24 cellular contexts compared by ENCODE assay signal in genomic region chr16:16145286-16145685, GRCh38.
A peak's percentile ranks its signal among the peaks of the same experiment; 100 is the strongest.
DNase-seq lines count a peak whose midpoint lies in the region; ATAC-seq and TF ChIP-seq lines count a peak whose summit lies in the region.
"Had no signal": no experiment of that assay in that cellular context is flagged by ENCODE, and none has a peak within 500 bp of the region (broad histone marks: within the 10 kb centered on the region; RNA-seq: fewer than 3 reads in every experiment).

No MANE protein-coding gene starts in this region.

- no peaks in the 10 kb centered on the region for H3K4me1 Mint-ChIP-seq in activated T-cell treated with anti-CD3 and anti-CD28 coated beads, Interleukin-2, amount 50 U/mL, for 24 hours (ENCODE audit: low read depth)
- H3K4me1 Mint-ChIP-seq in H9 (peaks cover 13 to 21% of the 10 kb centered on the region in 2 experiments), neural crest cell (no peaks in the 10 kb centered on the region)
- no peaks in the 10 kb centered on the region for H3K4me1 Mint-ChIP-seq in central memory CD8-positive, alpha-beta T cell
- H3K4me1 Mint-ChIP-seq in activated CD4-positive, alpha-beta memory T cell treated with anti-CD3 and anti-CD28 coated beads, Interleukin-2, amount 10 ng/mL, durations not matched to agents 7 days and 5 days, result peaks cover 1% of the 10 kb centered on the region

- ATAC-seq in central memory CD8-positive, alpha-beta T cell (replicated peaks; ENCODE audit: extremely low read depth, poor library complexity, severe bottlenecking), result no peak
- ATAC-seq in esophagus mucosa, result no peak

- H3K23me2 ChIP-seq in H9 (ENCODE audit: insufficient read length, low read depth, low read length, poor library complexity, severe bottlenecking), result no peaks in the 10 kb centered on the region

- no peak overlapping the region for H3K23ac ChIP-seq in H9 (ENCODE audit: insufficient read length, low read depth, low read length)

- no peak overlapping the region for H3K4me2 ChIP-seq in H9 (ENCODE audit: insufficient read depth, insufficient read length, low read length)
- H3K4me2 ChIP-seq: SK-N-SH had no signal

- DNase-seq in activated T-cell treated with anti-CD3 and anti-CD28 coated beads, Interleukin-2, amount 50 U/mL, for 24 hours, result no peak
- no peak for DNase-seq in activated T-cell treated with anti-CD3 and anti-CD28 coated beads, Interleukin-2, amount 50 U/mL, for 1 hour
- DNase-seq in H9 (no peak), neural crest cell (ENCODE audit: low read depth, low spot score) (no peak), SIG-M5 (lab: John Stamatoyannopoulos, UW) (no peak)
- DNase-seq in central memory CD8-positive, alpha-beta T cell (ENCODE audit: low spot score in 2 of 2), result no peak
- no peak for DNase-seq in activated CD4-positive, alpha-beta memory T cell treated with anti-CD3 and anti-CD28 coated beads, Interleukin-2, amount 10 ng/mL, durations not matched to agents 7 days and 5 days
- DNase-seq: 8988T; BE2C; Caco-2; CD4-positive, alpha-beta T cell; GDM1; Kasumi-1; NCI-H1092 treated with DMSO at 0.1 percent for 48 hours; NCI-H146; NCI-H2081; NCI-H2171 treated with DMSO at 0.1 percent for 48 hours; NCI-H446; NCI-H69; NK-92 treated with Interleukin-12 subunit alpha and Interleukin-12 subunit beta, amount 100 ng/mL, for 24 hours; SHP77; SK-N-SH had no signal

- no peak overlapping the region for H3K18ac ChIP-seq in H9 (ENCODE audit: insufficient read length, low read depth, low read length)

- no peak overlapping the region for H2AK5ac ChIP-seq in H9 (ENCODE audit: insufficient read length, low read length)

- no peaks in the 10 kb centered on the region for H3K9me3 ChIP-seq in H9 (ENCODE audit: control insufficient read depth, low read depth, low read length)
- H3K9me3 ChIP-seq: BE2C, Caco-2, SK-N-SH had no signal

- no peak overlapping the region for H4K8ac ChIP-seq in H9 (replicated peaks; ENCODE audit: insufficient read length, low read depth, low read length)

- CTCF ChIA-PET in activated CD4-positive, alpha-beta memory T cell treated with anti-CD3 and anti-CD28 coated beads, Interleukin-2, amount 10 ng/mL, durations not matched to agents 7 days and 5 days (lab: Charles Lee), result no interaction called here

- TF ChIP-seq CTCF in H9 (conservative IDR thresholded peaks at IDR 0.05), result peak; percentile 23; the same call in 2 of the 3 replicates
- no peak for TF ChIP-seq CTCF in neural crest cell (conservative IDR thresholded peaks at IDR 0.05)

- no peaks in the 10 kb centered on the region for H3K27me3 Mint-ChIP-seq in activated T-cell treated with anti-CD3 and anti-CD28 coated beads, Interleukin-2, amount 50 U/mL, for 24 hours
- H3K27me3 Mint-ChIP-seq in H9 (ENCODE audit: low read depth) (peaks cover 1% of the 10 kb centered on the region; the same call in 1 of the 2 replicates), neural crest cell (ENCODE audit: low read depth) (no peaks in the 10 kb centered on the region)
- H3K27me3 Mint-ChIP-seq in central memory CD8-positive, alpha-beta T cell, result no peaks in the 10 kb centered on the region
- H3K27me3 Mint-ChIP-seq in activated CD4-positive, alpha-beta memory T cell treated with anti-CD3 and anti-CD28 coated beads, Interleukin-2, amount 10 ng/mL, durations not matched to agents 7 days and 5 days, result no peaks in the 10 kb centered on the region
- H3K27me3 Mint-ChIP-seq: CD4-positive, alpha-beta T cell; IgD-negative memory B cell had no signal

- peaks cover 68% of the 10 kb centered on the region for H3K36me3 Mint-ChIP-seq in activated T-cell treated with anti-CD3 and anti-CD28 coated beads, Interleukin-2, amount 50 U/mL, for 24 hours (ENCODE audit: low read depth)
- peaks cover 17 to 44% (median 36%) of the 10 kb centered on the region in 3 experiments; a peak in 6 of 7 replicates for H3K36me3 Mint-ChIP-seq in H9 (ENCODE audit: insufficient read depth in 1 of 3, low read depth in 3 of 3)
- H3K36me3 Mint-ChIP-seq in central memory CD8-positive, alpha-beta T cell (ENCODE audit: insufficient read depth), result peaks cover 19% of the 10 kb centered on the region
- peaks cover 3% of the 10 kb centered on the region for H3K36me3 Mint-ChIP-seq in neural crest cell (ENCODE audit: low read depth)
- peaks cover 31% of the 10 kb centered on the region for H3K36me3 Mint-ChIP-seq in activated CD4-positive, alpha-beta memory T cell treated with anti-CD3 and anti-CD28 coated beads, Interleukin-2, amount 10 ng/mL, durations not matched to agents 7 days and 5 days (ENCODE audit: low read depth)

- H3K79me2 ChIP-seq in H9 (ENCODE audit: insufficient read depth, low read length), result no peaks in the 10 kb centered on the region

- no peak overlapping the region for H2BK5ac ChIP-seq in H9 (ENCODE audit: insufficient read length, low read length)

- no CpG with 5 or more reads among the region's 5 CpGs for WGBS in H9 (ENCODE audit: extremely low coverage, insufficient read length, low lambda C conversion rate)

- H4K5ac ChIP-seq in H9 (ENCODE audit: insufficient read length, low read depth, low read length), result no peak overlapping the region

- no peak overlapping the region for H3K27ac ChIP-seq in H9 (ENCODE audit: insufficient read length, low read depth, low read length)

- H3K27me3 ChIP-seq in H9 (ENCODE audit: insufficient read depth, low read length), result no peaks in the 10 kb centered on the region
- H3K27me3 ChIP-seq: BE2C had no signal

- H3T11ph ChIP-seq in H9 (ENCODE audit: low read length), result no peak overlapping the region

- H3K4me3 Mint-ChIP-seq in activated T-cell treated with anti-CD3 and anti-CD28 coated beads, Interleukin-2, amount 50 U/mL, for 24 hours, result no peak overlapping the region
- H3K4me3 Mint-ChIP-seq in H9 (no peak overlapping the region), neural crest cell (no peak overlapping the region)
- H3K4me3 Mint-ChIP-seq in central memory CD8-positive, alpha-beta T cell, result no peak overlapping the region
- no peak overlapping the region for H3K4me3 Mint-ChIP-seq in activated CD4-positive, alpha-beta memory T cell treated with anti-CD3 and anti-CD28 coated beads, Interleukin-2, amount 10 ng/mL, durations not matched to agents 7 days and 5 days
- H3K4me3 Mint-ChIP-seq: CD4-positive, alpha-beta T cell had no signal

- no peak overlapping the region for H3K9ac ChIP-seq in H9 (ENCODE audit: extremely low read depth, insufficient read length, low read length)
- H3K9ac ChIP-seq: SK-N-SH had no signal

- no peak overlapping the region for H2BK12ac ChIP-seq in H9 (ENCODE audit: insufficient read length, low read depth, low read length)

- H3K14ac ChIP-seq in H9 (ENCODE audit: insufficient read depth, low read length), result no peak overlapping the region

- H3K27ac Mint-ChIP-seq in activated T-cell treated with anti-CD3 and anti-CD28 coated beads, Interleukin-2, amount 50 U/mL, for 24 hours, result peak overlapping the region; percentile 31
- H3K27ac Mint-ChIP-seq in H9, result no peak overlapping the region; a peak in 1 of 7 replicates
- peak overlapping the region; percentile 77 for H3K27ac Mint-ChIP-seq in central memory CD8-positive, alpha-beta T cell (ENCODE audit: low read depth)
- peak overlapping the region; percentile 43 for H3K27ac Mint-ChIP-seq in neural crest cell (ENCODE audit: unreplicated experiment)
- no peak overlapping the region for H3K27ac Mint-ChIP-seq in activated CD4-positive, alpha-beta memory T cell treated with anti-CD3 and anti-CD28 coated beads, Interleukin-2, amount 10 ng/mL, durations not matched to agents 7 days and 5 days
- H3K27ac Mint-ChIP-seq: CD4-positive, alpha-beta T cell had no signal

- no peaks in the 10 kb centered on the region for H3K79me1 ChIP-seq in H9 (ENCODE audit: insufficient read depth, low read depth, low read length, poor library complexity, severe bottlenecking)

- no peak overlapping the region for H2BK15ac ChIP-seq in H9 (ENCODE audit: low read depth, low read length)

- POLR2A ChIA-PET in activated CD4-positive, alpha-beta memory T cell treated with anti-CD3 and anti-CD28 coated beads, Interleukin-2, amount 10 ng/mL, durations not matched to agents 7 days and 5 days (lab: Charles Lee), result no interaction called here

- no peak overlapping the region for H2BK20ac ChIP-seq in H9 (ENCODE audit: low read depth, low read length, poor library complexity, severe bottlenecking)

- H3K56ac ChIP-seq in H9 (ENCODE audit: insufficient read length, low read depth, low read length), result no peak overlapping the region

- H3K4ac ChIP-seq in H9 (ENCODE audit: low read depth, low read length), result no peak overlapping the region

- no peaks in the 10 kb centered on the region for H3K9me3 Mint-ChIP-seq in activated T-cell treated with anti-CD3 and anti-CD28 coated beads, Interleukin-2, amount 50 U/mL, for 24 hours
- H3K9me3 Mint-ChIP-seq in H9, result no peaks in the 10 kb centered on the region
- no peaks in the 10 kb centered on the region for H3K9me3 Mint-ChIP-seq in central memory CD8-positive, alpha-beta T cell
- no peaks in the 10 kb centered on the region for H3K9me3 Mint-ChIP-seq in neural crest cell
- H3K9me3 Mint-ChIP-seq in activated CD4-positive, alpha-beta memory T cell treated with anti-CD3 and anti-CD28 coated beads, Interleukin-2, amount 10 ng/mL, durations not matched to agents 7 days and 5 days, result no peaks in the 10 kb centered on the region
- H3K9me3 Mint-ChIP-seq: CD4-positive, alpha-beta T cell; IgD-negative memory B cell had no signal

- H4K91ac ChIP-seq in H9 (ENCODE audit: insufficient read length, low read depth, low read length), result no peak overlapping the region

- no peaks in the 10 kb centered on the region for H3K4me1 ChIP-seq in H9 (ENCODE audit: insufficient read depth, low read length)
- H3K4me1 ChIP-seq: Caco-2 had no signal

- no peaks in the 10 kb centered on the region for H4K20me1 ChIP-seq in H9 (ENCODE audit: control insufficient read depth, insufficient read depth, insufficient read length)

- H2BK120ac ChIP-seq in H9 (ENCODE audit: low read depth, low read length, poor library complexity, severe bottlenecking), result no peak overlapping the region

- no peak overlapping the region for H2AFZ ChIP-seq in H9 (ENCODE audit: low read length)

Comparison
In these comparisons a context has a peak if more than half of its experiments do, and no peak if none do; other contexts are left out.
1. H3K27ac Mint-ChIP-seq: peak in activated T-cell treated with anti-CD3 and anti-CD28 coated beads, Interleukin-2, amount 50 U/mL, for 24 hours (single experiment), central memory CD8-positive, alpha-beta T cell (single experiment) and neural crest cell (single experiment); none in H9 (0 of 3) and activated CD4-positive, alpha-beta memory T cell treated with anti-CD3 and anti-CD28 coated beads, Interleukin-2, amount 10 ng/mL, durations not matched to agents 7 days and 5 days (single experiment).